ENCODE assay signal across 8 cellular contexts in the genomic region with DNA sequence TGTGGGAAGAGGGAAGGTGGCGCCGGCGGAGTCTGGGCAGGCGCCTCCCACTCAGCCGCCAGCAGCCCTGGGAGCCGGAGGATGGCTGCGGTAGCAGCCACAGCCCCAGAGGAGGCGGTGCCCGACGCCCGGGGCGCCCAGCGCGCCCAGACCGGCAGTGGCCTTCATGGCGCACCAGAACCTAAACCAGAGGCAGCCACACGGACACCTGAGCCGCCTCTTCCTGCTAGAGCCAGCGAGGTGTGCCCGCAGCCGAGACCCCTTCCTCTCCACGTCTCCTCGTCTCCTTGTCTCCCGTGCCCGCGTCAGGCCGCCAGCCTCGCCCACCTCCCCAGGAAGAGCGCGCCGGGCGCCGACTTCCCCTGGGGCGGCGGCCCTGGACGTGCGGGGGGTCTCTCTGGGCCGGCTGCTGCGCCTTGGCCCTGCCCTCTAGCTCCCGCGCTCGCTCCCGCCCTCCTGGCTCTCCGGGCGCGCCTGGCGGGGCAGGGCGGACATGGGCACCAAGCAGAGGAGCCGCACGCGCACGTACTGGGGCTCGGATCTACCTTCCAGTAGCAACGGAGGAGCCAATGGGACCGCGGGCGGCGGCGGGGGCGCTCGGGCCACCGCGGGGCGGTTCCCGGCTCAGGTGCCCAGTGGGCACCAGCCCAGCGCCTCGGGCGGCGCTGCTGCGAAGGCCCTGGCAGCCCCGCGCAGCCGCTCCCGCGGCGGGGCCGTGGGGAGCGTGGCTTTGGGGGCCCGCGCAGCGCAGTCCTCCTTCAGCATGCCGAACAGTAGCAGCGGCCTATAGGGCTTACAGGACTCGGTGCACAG. TPM values are rescaled to one million over a fixed set of nuclear protein-coding genes. Genes with fewer than 3 reads are reported as not detected.
DNase-seq lines count a peak whose midpoint lies in the region; ATAC-seq lines count a peak whose summit lies in the region.

No MANE protein-coding gene starts in this region.

- intact Hi-C loops in Right ventricle myocardium superior (cut with DNase I), result no loop called here

- H3K27ac Mint-ChIP-seq in activated CD4-positive, alpha-beta T cell treated with anti-CD3 and anti-CD28 coated beads, Interleukin-2, amount 10 ng/mL, durations not matched to agents 7 days and 5 days, result no peak overlapping the region
- H3K27ac Mint-ChIP-seq in activated T-helper 17 cell treated with anti-CD3 and anti-CD28 coated beads, Interleukin-2, amount 50 U/mL, for 72 hours, result no peak overlapping the region

- DNase-seq in activated CD4-positive, alpha-beta T cell treated with anti-CD3 and anti-CD28 coated beads, Interleukin-2, amount 10 ng/mL, durations not matched to agents 7 days and 5 days, result peak; percentile 22
- no peak for DNase-seq in activated CD4-positive, alpha-beta T cell treated with anti-CD3 and anti-CD28 coated beads, Interleukin-2, amount 50 U/mL, for 1 hour
- DNase-seq in NCI-H146 treated with DMSO at 0.1 percent for 48 hours (lab: John Stamatoyannopoulos, UW; ENCODE audit: unreplicated experiment) (peak; percentile 73), Right ventricle myocardium superior (peak; percentile 77), occipital lobe (lab: John Stamatoyannopoulos, UW) (peak; percentile 65)

- CTCF ChIA-PET in activated CD4-positive, alpha-beta T cell treated with anti-CD3 and anti-CD28 coated beads, Interleukin-2, amount 10 ng/mL, durations not matched to agents 7 days and 5 days (lab: Charles Lee), result no interaction called here

- H3K4me1 Mint-ChIP-seq in activated CD4-positive, alpha-beta T cell treated with anti-CD3 and anti-CD28 coated beads, Interleukin-2, amount 10 ng/mL, durations not matched to agents 7 days and 5 days, result peaks cover 27% of the 10 kb centered on the region
- H3K4me1 Mint-ChIP-seq in activated T-helper 17 cell treated with anti-CD3 and anti-CD28 coated beads, Interleukin-2, amount 50 U/mL, for 72 hours, result peaks cover 6% of the 10 kb centered on the region

- H3K9me3 Mint-ChIP-seq in activated CD4-positive, alpha-beta T cell treated with anti-CD3 and anti-CD28 coated beads, Interleukin-2, amount 10 ng/mL, durations not matched to agents 7 days and 5 days, result peaks cover under 1% of the 10 kb centered on the region
- H3K9me3 Mint-ChIP-seq in activated T-helper 17 cell treated with anti-CD3 and anti-CD28 coated beads, Interleukin-2, amount 50 U/mL, for 72 hours, result no peaks in the 10 kb centered on the region

- peaks cover 64% of the 10 kb centered on the region for H3K27me3 Mint-ChIP-seq in activated CD4-positive, alpha-beta T cell treated with anti-CD3 and anti-CD28 coated beads, Interleukin-2, amount 10 ng/mL, durations not matched to agents 7 days and 5 days
- peaks cover 56% of the 10 kb centered on the region for H3K27me3 Mint-ChIP-seq in activated T-helper 17 cell treated with anti-CD3 and anti-CD28 coated beads, Interleukin-2, amount 50 U/mL, for 72 hours

- peak overlapping the region; percentile 52 for H3K4me3 Mint-ChIP-seq in activated CD4-positive, alpha-beta T cell treated with anti-CD3 and anti-CD28 coated beads, Interleukin-2, amount 10 ng/mL, durations not matched to agents 7 days and 5 days
- peak overlapping the region; percentile 27 for H3K4me3 Mint-ChIP-seq in activated T-helper 17 cell treated with anti-CD3 and anti-CD28 coated beads, Interleukin-2, amount 50 U/mL, for 72 hours

- H3K36me3 Mint-ChIP-seq in activated CD4-positive, alpha-beta T cell treated with anti-CD3 and anti-CD28 coated beads, Interleukin-2, amount 10 ng/mL, durations not matched to agents 7 days and 5 days (ENCODE audit: low read depth), result no peaks in the 10 kb centered on the region
- H3K36me3 Mint-ChIP-seq in activated T-helper 17 cell treated with anti-CD3 and anti-CD28 coated beads, Interleukin-2, amount 50 U/mL, for 72 hours (ENCODE audit: low read depth), result no peaks in the 10 kb centered on the region

- POLR2A ChIA-PET in activated CD4-positive, alpha-beta T cell treated with anti-CD3 and anti-CD28 coated beads, Interleukin-2, amount 10 ng/mL, durations not matched to agents 7 days and 5 days (lab: Charles Lee), result no interaction called here

- ATAC-seq in activated T-helper 17 cell treated with anti-CD3 and anti-CD28 coated beads, Interleukin-2, amount 50 U/mL, for 72 hours (replicated peaks), result peak; percentile 30
- peak; percentile 93 for ATAC-seq in Right ventricle myocardium superior (ENCODE audit: poor library complexity)
- no peak for ATAC-seq in GM18511 (IDR thresholded peaks at IDR 0.05; ENCODE audit: unreplicated experiment)
- no peak for ATAC-seq in HG02759 (IDR thresholded peaks at IDR 0.05; ENCODE audit: unreplicated experiment)

RNA-seq across cellular contexts. Expression of gene SFTPD, which starts 33.0 kb away (rescaled TPM):
- not detected for total RNA-seq in activated CD4-positive, alpha-beta T cell treated with anti-CD3 and anti-CD28 coated beads, Interleukin-2, amount 10 ng/mL, durations not matched to agents 7 days and 5 days
- total RNA-seq in activated T-helper 17 cell treated with anti-CD3 and anti-CD28 coated beads, Interleukin-2, amount 50 U/mL, for 72 hours, result not detected
- total RNA-seq in Right ventricle myocardium superior (0.81 TPM), occipital lobe (0.62 TPM)

Comparison
In these comparisons a context has a peak if more than half of its experiments do, and no peak if none do; other contexts are left out.
1. ATAC-seq: peak in activated T-helper 17 cell treated with anti-CD3 and anti-CD28 coated beads, Interleukin-2, amount 50 U/mL, for 72 hours (single experiment) and Right ventricle myocardium superior (single experiment); none in GM18511 (single experiment) and HG02759 (single experiment).